ENCODE assay signal across 8 cellular contexts in the genomic region with DNA sequence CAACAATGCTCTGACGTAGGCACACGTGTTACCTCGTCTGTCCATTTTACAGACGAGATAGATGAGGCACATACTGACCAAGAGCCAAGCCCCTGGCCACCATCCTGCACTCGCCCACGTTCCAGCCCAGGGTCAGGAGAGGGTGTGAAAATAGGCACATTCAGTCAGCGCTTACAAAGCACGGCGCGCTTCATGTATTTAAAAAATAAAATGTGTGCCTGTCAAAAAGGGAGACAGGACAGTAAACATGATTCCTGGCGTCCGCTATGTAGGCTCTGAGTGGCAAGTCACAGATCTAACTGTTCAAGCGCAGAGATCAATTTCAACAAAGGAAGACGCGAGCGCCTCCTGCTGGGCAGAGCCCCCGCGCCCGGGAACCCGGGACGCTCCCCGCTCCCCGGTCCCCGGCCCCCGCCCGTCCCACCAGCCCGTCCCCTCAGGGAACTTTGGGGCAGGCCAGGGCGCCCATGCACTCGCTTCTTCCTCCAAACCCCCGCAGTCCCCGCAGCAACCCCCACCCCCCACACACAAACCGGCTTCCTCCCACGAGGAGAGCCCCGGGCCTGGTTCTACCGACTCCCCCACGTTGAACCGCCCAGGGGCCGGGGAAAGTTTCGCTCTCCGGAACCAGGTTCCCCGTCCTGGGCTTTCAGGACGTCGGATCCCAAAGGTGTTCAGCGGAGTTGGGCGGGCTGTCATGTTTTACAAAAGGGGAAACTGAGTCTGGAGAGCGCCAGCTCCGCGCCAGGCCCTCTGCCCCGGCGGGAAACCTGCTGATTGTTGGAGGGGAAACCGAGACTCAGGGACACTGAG. TPM values are rescaled to one million over a fixed set of nuclear protein-coding genes. Genes with fewer than 3 reads are reported as not detected.
DNase-seq lines count a peak whose midpoint lies in the region; ATAC-seq and TF ChIP-seq lines count a peak whose summit lies in the region.

No MANE protein-coding gene starts in this region.

- peak; percentile 75 for TF ChIP-seq CTCF in kidney epithelial cell (IDR thresholded peaks at IDR 0.05; ENCODE audit: insufficient read depth, low read length, poor library complexity, severe bottlenecking)

- no peaks in the 10 kb centered on the region for H3K9me3 ChIP-seq in CD4-positive, alpha-beta memory T cell (ENCODE audit: control insufficient read depth in 1 of 2, low read length in 2 of 2)
- no peaks in the 10 kb centered on the region for H3K9me3 ChIP-seq in GM23248 (ENCODE audit: low read depth)

- H3K36me3 ChIP-seq in CD4-positive, alpha-beta memory T cell (ENCODE audit: insufficient read depth, low read length): no peaks in the 10 kb centered on the region
- H3K36me3 ChIP-seq in GM23248 (ENCODE audit: low read depth) (no peaks in the 10 kb centered on the region), kidney epithelial cell (ENCODE audit: control insufficient read depth, insufficient read depth, low read length) (no peaks in the 10 kb centered on the region)

- peak overlapping the region; percentile 77 for H3K9ac ChIP-seq in GM23248

- H3K27ac ChIP-seq in CD4-positive, alpha-beta memory T cell (ENCODE audit: low read depth, low read length): peak overlapping the region; percentile 93
- H3K27ac ChIP-seq in GM23248: peak overlapping the region; percentile 62

- H3K4me1 Mint-ChIP-seq in CD4-positive, alpha-beta memory T cell: peaks cover 18 to 47% (median 29%) of the 10 kb centered on the region in 4 donors
- H3K4me1 Mint-ChIP-seq in activated CD4-positive, alpha-beta T cell treated with anti-CD3 and anti-CD28 coated beads for 36 hours: peaks cover 45% of the 10 kb centered on the region

- peak overlapping the region; percentile 81 for H2AFZ ChIP-seq in GM23248

- peak overlapping the region; percentile 89 to 96 (median 94) for H3K27ac Mint-ChIP-seq in CD4-positive, alpha-beta memory T cell
- peak overlapping the region; percentile 95 for H3K27ac Mint-ChIP-seq in activated CD4-positive, alpha-beta T cell treated with anti-CD3 and anti-CD28 coated beads for 36 hours

- no peaks in the 10 kb centered on the region for H3K79me2 ChIP-seq in GM23248 (ENCODE audit: insufficient read depth)

- DNase-seq in CD4-positive, alpha-beta memory T cell: peak; percentile 82 to 87 (median 84)
- DNase-seq in GM23248 (peak; percentile 84), NCI-H2171 (lab: John Stamatoyannopoulos, UW) (peak; percentile 67), cerebellum (ENCODE audit: low spot score) (peak; percentile 64), kidney epithelial cell (ENCODE audit: low read depth) (no peak)
- peak; percentile 97 for DNase-seq in activated CD4-positive, alpha-beta T cell treated with anti-CD3 and anti-CD28 coated beads for 36 hours
- DNase-seq in stimulated activated CD4-positive, alpha-beta T cell treated with anti-CD3 and anti-CD28 coated beads, Interleukin-15, amount 100 ng/mL, for 1 hour (ENCODE audit: low read depth in 1 of 2, low spot score in 1 of 2): peak; percentile 79 to 94

- H3K9me2 ChIP-seq in GM23248 (ENCODE audit: insufficient read depth): no peaks in the 10 kb centered on the region

- H3K27me3 ChIP-seq in CD4-positive, alpha-beta memory T cell (ENCODE audit: insufficient read depth, low read length): no peaks in the 10 kb centered on the region
- H3K27me3 ChIP-seq in GM23248 (replicated peaks; ENCODE audit: insufficient read depth): no peaks in the 10 kb centered on the region
- peaks cover 2% of the 10 kb centered on the region for H3K27me3 ChIP-seq in kidney epithelial cell (ENCODE audit: control insufficient read depth, insufficient read depth, low read length)

- H4K20me1 ChIP-seq in GM23248 (ENCODE audit: insufficient read depth): no peaks in the 10 kb centered on the region; the same call in 1 of the 2 replicates

- POLR2A ChIA-PET in CD4-positive, alpha-beta memory T cell (lab: Charles Lee; ENCODE audit: partially characterized antibody): interaction anchor here (0.6 to 7.6 kb wide), 28 partner anchors 11 to 529 kb away, joined by 3 to 129 read pairs (median 8); a partner anchor contains a TSS
- POLR2A ChIA-PET in activated CD4-positive, alpha-beta T cell treated with anti-CD3 and anti-CD28 coated beads for 36 hours (lab: Charles Lee): interaction anchor here (1.0 to 1.9 kb wide), 5 partner anchors 31 to 116 kb away, joined by 3 to 8 read pairs (median 3); no protein-coding TSS in a partner anchor

- peak; percentile 31 for ATAC-seq in activated CD4-positive, alpha-beta T cell treated with anti-CD3 and anti-CD28 coated beads for 36 hours
- no peak for ATAC-seq in HG03135 (IDR thresholded peaks at IDR 0.05; ENCODE audit: unreplicated experiment)

- 2% methylated on average over 36 to 42 of the region's 51 CpGs for WGBS in GM23248 (ENCODE audit: low coverage in 1 of 2, low lambda C conversion rate in 2 of 2, missing lambda C conversion rate in 2 of 2), 2 experiments

- CTCF ChIA-PET in CD4-positive, alpha-beta memory T cell (lab: Charles Lee; ENCODE audit: partially characterized antibody): interaction anchor here (0.8 to 6.7 kb wide), 39 partner anchors 8 to 442 kb away, joined by 3 to 108 read pairs (median 5); a partner anchor contains a TSS
- CTCF ChIA-PET in activated CD4-positive, alpha-beta T cell treated with anti-CD3 and anti-CD28 coated beads for 36 hours (lab: Charles Lee): interaction anchor here (0.6 to 4.6 kb wide), 42 partner anchors 10 to 422 kb away, joined by 3 to 37 read pairs (median 5); a partner anchor contains a TSS

- H3K36me3 Mint-ChIP-seq in CD4-positive, alpha-beta memory T cell: peaks cover 0 to 3% of the 10 kb centered on the region in 2 donors
- H3K36me3 Mint-ChIP-seq in activated CD4-positive, alpha-beta T cell treated with anti-CD3 and anti-CD28 coated beads for 36 hours (ENCODE audit: low read depth): peaks cover 3% of the 10 kb centered on the region

- H3K27me3 Mint-ChIP-seq in CD4-positive, alpha-beta memory T cell: no peaks in the 10 kb centered on the region
- H3K27me3 Mint-ChIP-seq in activated CD4-positive, alpha-beta T cell treated with anti-CD3 and anti-CD28 coated beads for 36 hours: no peaks in the 10 kb centered on the region

- peaks cover 46% of the 10 kb centered on the region for H3K4me1 ChIP-seq in CD4-positive, alpha-beta memory T cell (ENCODE audit: insufficient read depth, low read length)
- H3K4me1 ChIP-seq in GM23248 (ENCODE audit: insufficient read depth): peaks cover 29% of the 10 kb centered on the region

- H3K4me3 ChIP-seq in CD4-positive, alpha-beta memory T cell (ENCODE audit: low read length in 2 of 2): peak overlapping the region; percentile 57 to 73
- H3K4me3 ChIP-seq in GM23248 (peak overlapping the region; percentile 79), kidney epithelial cell (ENCODE audit: low read depth, low read length) (peak overlapping the region; percentile 71)

- peak overlapping the region; percentile 79 to 91 (median 84) for H3K4me3 Mint-ChIP-seq in CD4-positive, alpha-beta memory T cell
- H3K4me3 Mint-ChIP-seq in activated CD4-positive, alpha-beta T cell treated with anti-CD3 and anti-CD28 coated beads for 36 hours: peak overlapping the region; percentile 89

- intact Hi-C loops in CD4-positive, alpha-beta memory T cell (cut with micrococcal nuclease): loop anchor here (1.0 to 10.0 kb wide), 14 partner anchors 21 to 422 kb away; a partner anchor contains a TSS
- intact Hi-C loops in activated CD4-positive, alpha-beta T cell treated with anti-CD3 and anti-CD28 coated beads for 36 hours (cut with DNase I, micrococcal nuclease): loop anchor here (1.0 to 5.0 kb wide), 20 partner anchors 20 to 422 kb away; a partner anchor contains a TSS

- in situ Hi-C loops in GM23248 (cut with MboI): no loop called here

- H3K9me3 Mint-ChIP-seq in CD4-positive, alpha-beta memory T cell: no peaks in the 10 kb centered on the region
- no peaks in the 10 kb centered on the region for H3K9me3 Mint-ChIP-seq in activated CD4-positive, alpha-beta T cell treated with anti-CD3 and anti-CD28 coated beads for 36 hours (ENCODE audit: low read depth)

- peaks cover 9% of the 10 kb centered on the region for H3F3A ChIP-seq in GM23248 (ENCODE audit: insufficient read depth)

- peak overlapping the region; percentile 92 for H3K4me2 ChIP-seq in GM23248 (ENCODE audit: unreplicated experiment)

RNA-seq across cellular contexts. Expression of a gene that starts 10.4 kb away (rescaled TPM):
- total RNA-seq in CD4-positive, alpha-beta memory T cell: 10 to 100 TPM; 23.1 to 24.8 TPM
- under 1 TPM; 0.49 to 0.89 TPM for polyA plus RNA-seq in CD4-positive, alpha-beta memory T cell
- 3.4 and 4.0 TPM in 2 replicates for total RNA-seq in GM23248 (2014; rRNA removed; shearing (Covaris generic))
- polyA plus RNA-seq in GM23248 (2016; fragmentation: Nextera tagmentation; extraction: Ambion mirVana): 8.9 and 9.8 TPM in 2 replicates
- total RNA-seq in activated CD4-positive, alpha-beta T cell treated with anti-CD3 and anti-CD28 coated beads for 36 hours: 1 to 10 TPM; 8.4 to 8.7 TPM
- total RNA-seq in cerebellum (4.4 TPM), kidney epithelial cell (5.1 and 5.5 TPM in 2 replicates)

RNA-seq across cellular contexts. Expression of a gene that starts 13.8 kb away (rescaled TPM):
- total RNA-seq in CD4-positive, alpha-beta memory T cell: 1 to 10 TPM; 8.2 to 9.3 TPM
- polyA plus RNA-seq in CD4-positive, alpha-beta memory T cell: 1 to 10 TPM in 1 of 2 donors, under 1 TPM in 1; 0.50 to 1.4 TPM
- not detected in 2 replicates for total RNA-seq in GM23248 (2014; rRNA removed; shearing (Covaris generic))
- polyA plus RNA-seq in GM23248 (2016; fragmentation: Nextera tagmentation; extraction: Ambion mirVana): not detected in 2 replicates
- 10 to 100 TPM; 14.8 to 15.6 TPM for total RNA-seq in activated CD4-positive, alpha-beta T cell treated with anti-CD3 and anti-CD28 coated beads for 36 hours
- total RNA-seq in cerebellum (0.27 TPM), kidney epithelial cell (not detected in 2 replicates)

RNA-seq across cellular contexts. Expression of a gene that starts 45.6 kb away (rescaled TPM):
- 100 to 1,000 TPM; 304 to 318 TPM for total RNA-seq in CD4-positive, alpha-beta memory T cell
- 100 to 1,000 TPM; 724 to 917 TPM for polyA plus RNA-seq in CD4-positive, alpha-beta memory T cell
- total RNA-seq in GM23248 (2014; rRNA removed; shearing (Covaris generic)): 32.8 and 35.1 TPM in 2 replicates
- polyA plus RNA-seq in GM23248 (2016; fragmentation: Nextera tagmentation; extraction: Ambion mirVana): 34.9 and 36.3 TPM in 2 replicates
- total RNA-seq in activated CD4-positive, alpha-beta T cell treated with anti-CD3 and anti-CD28 coated beads for 36 hours: 100 to 1,000 TPM; 692 to 930 TPM
- total RNA-seq in cerebellum: 0.64 TPM
- 24.0 and 26.6 TPM in 2 replicates for total RNA-seq in kidney epithelial cell

RNA-seq across cellular contexts. Expression of a gene that starts 48.8 kb away (rescaled TPM):
- total RNA-seq in CD4-positive, alpha-beta memory T cell: 10 to 100 TPM; 55.4 to 63.8 TPM
- polyA plus RNA-seq in CD4-positive, alpha-beta memory T cell: 100 to 1,000 TPM in 1 of 2 donors, 10 to 100 TPM in 1; 37.6 to 107 TPM
- total RNA-seq in GM23248 (2014; rRNA removed; shearing (Covaris generic)): not detected in 2 replicates
- polyA plus RNA-seq in GM23248 (2016; fragmentation: Nextera tagmentation; extraction: Ambion mirVana): 0.15 and 0.19 TPM in 2 replicates
- 100 to 1,000 TPM; 204 to 231 TPM for total RNA-seq in activated CD4-positive, alpha-beta T cell treated with anti-CD3 and anti-CD28 coated beads for 36 hours
- total RNA-seq in cerebellum: 0.18 TPM
- 0.08 and 1.7 TPM in 2 replicates for total RNA-seq in kidney epithelial cell

Comparison
In these comparisons a context has a peak if more than half of its experiments do, and no peak if none do; other contexts are left out.
1. RNA of a gene that starts 45.6 kb away (total RNA-seq): 692 to 930 TPM in activated CD4-positive, alpha-beta T cell treated with anti-CD3 and anti-CD28 coated beads for 36 hours, 304 to 318 TPM in CD4-positive, alpha-beta memory T cell, 32.8 to 35.1 TPM in GM23248 and 24.0 to 26.6 TPM in kidney epithelial cell; 0.64 TPM in cerebellum (single experiment); every median in the first group is over 10 times any median in the second.
2. Peak in every context shown above with its lines, with median percentiles within 50 percentile points of each other: H3K4me3 ChIP-seq.